Comparison of ENCODE assay signal across 1 cellular context in the genomic region with DNA sequence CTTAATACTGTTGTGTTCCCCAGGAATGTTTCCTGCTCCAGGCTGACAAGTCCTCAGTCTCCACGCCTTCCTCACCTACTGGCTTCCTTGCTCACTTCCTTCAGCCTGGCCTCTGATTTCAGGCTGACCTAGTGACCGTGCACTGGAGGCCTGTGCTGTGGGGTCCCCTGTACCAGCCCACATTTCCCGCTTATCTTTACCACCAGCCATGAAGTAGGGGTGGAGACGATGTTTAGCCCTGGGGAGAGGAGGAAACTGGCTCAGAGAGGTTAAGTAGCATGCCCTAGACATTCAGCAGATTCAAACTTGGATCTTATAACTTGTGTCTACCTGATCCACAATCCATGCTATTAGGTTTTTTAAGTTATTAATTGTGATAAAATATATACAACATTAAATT.
TF ChIP-seq lines count a peak whose summit lies in the region.

No MANE protein-coding gene starts in this region.

TF ChIP-seq in K562, 482 proteins besides CTCF, POLR2A, EP300 and RAD21:
- peak; percentile 42 for TF ChIP-seq CBFA2T2 (conservative IDR thresholded peaks at IDR 0.05)
- no peak for TF ChIP-seq KLF13 (tag; IDR thresholded peaks at IDR 0.05; ENCODE audit: borderline replicate concordance, low read depth)
- 0 out of 2 replicates have a peak, but pooled peaks have one; percentile 28 for TF ChIP-seq ZBTB7A (IDR thresholded peaks at IDR 0.05; ENCODE audit: borderline replicate concordance, control insufficient read depth, low read depth, low read length)
- TF ChIP-seq CBFA2T3 (IDR thresholded peaks at IDR 0.05) = peak; percentile 71
- peak; percentile 39 for TF ChIP-seq RBM25 (IDR thresholded peaks at IDR 0.05; ENCODE audit: low read depth, low read length, severe bottlenecking)
- 0 out of 2 replicates have a peak, but pooled peaks have one; percentile 17 for TF ChIP-seq ARID1B (IDR thresholded peaks at IDR 0.05)
- no peak for TF ChIP-seq SAP30 (IDR thresholded peaks at IDR 0.05; ENCODE audit: borderline replicate concordance, insufficient read depth, low read depth, low read length, poor library complexity, severe bottlenecking)
- peak; percentile 65; the same call in 1 of the 2 replicates for TF ChIP-seq BCOR (IDR thresholded peaks at IDR 0.05)
- TF ChIP-seq KDM1A (IDR thresholded peaks at IDR 0.05) = 0 out of 4 replicates have a peak, but pooled peaks have one; percentile 18 to 42
